ENCODE assay signal across 9 cellular contexts in the genomic region with DNA sequence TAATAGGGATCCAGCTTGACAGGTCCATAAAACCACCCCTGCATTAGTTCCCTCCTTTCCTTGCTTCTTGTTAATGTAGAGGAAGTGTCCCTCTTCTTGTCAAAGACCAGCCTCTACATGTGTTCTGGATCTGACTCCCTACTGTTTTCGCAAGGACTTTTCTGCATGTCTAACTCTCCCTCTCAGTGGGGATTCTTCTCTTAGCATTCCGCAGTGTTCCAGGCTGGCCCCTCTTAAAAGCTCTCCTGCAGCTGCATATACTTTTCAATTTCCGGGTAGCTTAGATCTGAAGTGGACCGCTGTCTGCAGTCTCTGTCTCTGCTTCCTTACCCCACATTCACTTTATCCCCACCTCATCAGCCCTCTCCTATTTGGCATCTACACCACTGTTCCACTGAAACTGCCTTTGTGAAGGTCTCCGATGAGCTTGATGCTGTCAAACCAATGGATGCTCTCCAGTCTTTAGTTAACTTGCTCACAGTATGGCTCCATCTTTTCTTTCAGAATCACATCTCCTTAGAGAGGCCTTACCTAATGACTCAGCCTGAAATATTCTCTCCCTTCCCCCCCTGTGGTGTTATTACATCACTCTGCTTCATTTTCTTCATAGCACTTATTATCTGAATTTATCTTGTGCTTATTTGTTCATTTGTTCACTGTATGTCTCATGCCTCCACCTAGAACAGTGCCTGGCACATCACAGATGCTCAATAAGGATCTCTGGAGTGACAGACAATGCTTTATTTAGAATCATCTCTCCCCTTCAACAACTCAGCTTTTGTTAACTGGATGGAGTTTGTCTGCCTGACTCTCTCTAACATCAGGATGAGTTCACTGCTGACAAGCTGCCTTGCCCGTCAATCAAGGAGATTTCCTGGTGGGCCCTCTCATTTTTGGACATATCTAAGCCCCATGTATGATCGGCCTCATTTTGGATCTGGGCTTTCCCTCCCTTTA.
DNase-seq lines count a peak whose midpoint lies in the region; ATAC-seq and TF ChIP-seq lines count a peak whose summit lies in the region.
"Had no signal": no experiment of that assay in that cellular context is flagged by ENCODE, and none has a peak within 500 bp of the region (broad histone marks: within the 10 kb centered on the region; RNA-seq: fewer than 3 reads in every experiment).

No MANE protein-coding gene starts in this region.

- H3K27ac Mint-ChIP-seq in GM23338 = no peak overlapping the region
- H3K27ac Mint-ChIP-seq: memory B cell had no signal

- CTCF ChIA-PET in PC-9 (lab: Charles Lee) = no interaction called here

- H3K9me3 Mint-ChIP-seq in GM23338 = 0 out of 3 replicates have a peak, but pooled peaks cover 6% of the 10 kb centered on the region
- H3K9me3 Mint-ChIP-seq: memory B cell had no signal

- H3K4me3 Mint-ChIP-seq in GM23338 = no peak overlapping the region
- H3K4me3 Mint-ChIP-seq: memory B cell had no signal

- ATAC-seq in GM23338 (peak; percentile 36; the same call in 1 of the 3 replicates), GM19455 (IDR thresholded peaks at IDR 0.05; ENCODE audit: unreplicated experiment) (no peak), HG03025 (IDR thresholded peaks at IDR 0.05; ENCODE audit: low FRiP score, unreplicated experiment) (no peak)
- peak; percentile 65 for ATAC-seq in stimulated activated naive CD8-positive, alpha-beta T cell treated with anti-CD3 and anti-CD28 coated beads, Interleukin-15, Interleukin-2, amounts not matched to agents 100 U/mL and 50 U/mL, for 24 hours

- H3K9me3 ChIP-seq in PC-9 (ENCODE audit: insufficient read depth, low read depth) (peaks cover 5% of the 10 kb centered on the region; the same call in 1 of the 2 replicates), testis (no peaks in the 10 kb centered on the region)

- H4K20me1 ChIP-seq in GM23338 (replicated peaks; ENCODE audit: insufficient read depth) (no peaks in the 10 kb centered on the region), PC-9 (ENCODE audit: insufficient read depth) (no peaks in the 10 kb centered on the region)

- H3K36me3 Mint-ChIP-seq in GM23338 (ENCODE audit: low read depth) = no peaks in the 10 kb centered on the region
- H3K36me3 Mint-ChIP-seq: memory B cell had no signal

- H3K27ac ChIP-seq in GM23338 (ENCODE audit: low read depth) (no peak overlapping the region), PC-9 (peak overlapping the region; percentile 96), testis (no peak overlapping the region)

- no peak for TF ChIP-seq POLR2A in testis (IDR thresholded peaks at IDR 0.05)

- H3K79me2 ChIP-seq in GM23338 (replicated peaks; ENCODE audit: insufficient read depth) (no peaks in the 10 kb centered on the region), PC-9 (ENCODE audit: low read depth) (no peaks in the 10 kb centered on the region)

- H3F3A ChIP-seq in GM23338 (replicated peaks; ENCODE audit: low read depth) (no peaks in the 10 kb centered on the region), PC-9 (ENCODE audit: insufficient read depth, low read depth) (peaks cover 27% of the 10 kb centered on the region)

- H3K4me3 ChIP-seq in GM23338 (no peak overlapping the region), PC-9 (peak overlapping the region; percentile 30; the same call in 1 of the 2 replicates), foreskin fibroblast (ENCODE audit: low read depth in 1 of 2, low read length in 2 of 2) (no peak overlapping the region), testis (no peak overlapping the region)

- H3K36me3 ChIP-seq in GM23338 (ENCODE audit: insufficient read depth) (no peaks in the 10 kb centered on the region), PC-9 (ENCODE audit: low read depth) (no peaks in the 10 kb centered on the region), testis (ENCODE audit: low read depth, missing control alignments) (no peaks in the 10 kb centered on the region)

- TF ChIP-seq CTCF in GM23338 (conservative IDR thresholded peaks at IDR 0.05; ENCODE audit: low read depth in 2 of 2) (no peak), PC-9 (conservative IDR thresholded peaks at IDR 0.05) (no peak), foreskin fibroblast (IDR thresholded peaks at IDR 0.05; ENCODE audit: low read depth, low read length) (no peak), testis (IDR thresholded peaks at IDR 0.05) (no peak)

- H3K4me1 Mint-ChIP-seq in GM23338 = peaks cover 15% of the 10 kb centered on the region

- TSS peak; percentile 30 for BruUV-seq in PC-9 (replicated peaks; lab: Mats Ljungman, UMichigan)

- H3K9me2 ChIP-seq in GM23338 (ENCODE audit: insufficient read depth) = peaks cover 11% of the 10 kb centered on the region; the same call in 1 of the 2 replicates
- H3K9me2 ChIP-seq in PC-9 (ENCODE audit: insufficient read depth) = no peaks in the 10 kb centered on the region

- peak overlapping the region; percentile 38; the same call in 1 of the 2 replicates for H2AFZ ChIP-seq in GM23338
- peak overlapping the region; percentile 56 for H2AFZ ChIP-seq in PC-9

- POLR2A ChIA-PET in PC-9 (lab: Charles Lee; ENCODE audit: unreplicated experiment) = interaction anchor here (0.6 kb wide), 1 partner anchor 237 kb away, joined by 3 read pairs; no protein-coding TSS in a partner anchor

- H3K4me1 ChIP-seq in GM23338 (ENCODE audit: insufficient read depth) = no peaks in the 10 kb centered on the region
- H3K4me1 ChIP-seq in PC-9 (replicated peaks; ENCODE audit: insufficient read depth) = peaks cover 46% of the 10 kb centered on the region
- peaks cover 6% of the 10 kb centered on the region for H3K4me1 ChIP-seq in testis

- H3K27me3 ChIP-seq in GM23338 (ENCODE audit: insufficient read depth) (no peaks in the 10 kb centered on the region), PC-9 (ENCODE audit: insufficient read depth, low read depth) (no peaks in the 10 kb centered on the region), testis (no peaks in the 10 kb centered on the region)

- peaks cover 4% of the 10 kb centered on the region for H3K27me3 Mint-ChIP-seq in GM23338 (ENCODE audit: insufficient read depth, low read depth, poor library complexity)
- H3K27me3 Mint-ChIP-seq: memory B cell had no signal

- DNase-seq in GM23338 (ENCODE audit: low spot score) (peak; percentile 21), PC-9 (peak; percentile 9 to 72), foreskin fibroblast (peak; percentile 43 to 73), testis (no peak)
- DNase-seq in stimulated activated naive CD8-positive, alpha-beta T cell treated with anti-CD3 and anti-CD28 coated beads, Interleukin-15, Interleukin-2, amounts not matched to agents 100 U/mL and 50 U/mL, for 24 hours = no peak
- no peak for DNase-seq in activated CD4-positive, alpha-beta T cell treated with anti-CD3 and anti-CD28 coated beads, Interleukin-2, amount 50 U/mL, for 1 hour

- intact Hi-C loops in PC-9 (cut with micrococcal nuclease; ENCODE audit: unreplicated experiment) = loop anchor here (1.0 to 2.0 kb wide), 3 partner anchors 39 to 299 kb away; no protein-coding TSS in a partner anchor
- intact Hi-C loops in testis (cut with DNase I; ENCODE audit: low total_unique reads) = no loop called here

- WGBS in testis, 2 donors = 90 to 91% methylated on average over 7 of the region's 7 CpGs

- no peak overlapping the region for H3K4me2 ChIP-seq in GM23338
- H3K4me2 ChIP-seq in PC-9 = peak overlapping the region; percentile 77

TF ChIP-seq in GM23338, 12 proteins besides CTCF, POLR2A, EP300 and RAD21:
- no peak for TF ChIP-seq STAT1 (IDR thresholded peaks at IDR 0.05; ENCODE audit: unreplicated experiment)
- TF ChIP-seq REST (IDR thresholded peaks at IDR 0.05; ENCODE audit: unreplicated experiment) = no peak
- TF ChIP-seq JUNB (IDR thresholded peaks at IDR 0.05; ENCODE audit: unreplicated experiment) = no peak

Comparison
In these comparisons a context has a peak if more than half of its experiments do, and no peak if none do; other contexts are left out.
1. ATAC-seq: peak in GM23338 (single experiment) and stimulated activated naive CD8-positive, alpha-beta T cell treated with anti-CD3 and anti-CD28 coated beads, Interleukin-15, Interleukin-2, amounts not matched to agents 100 U/mL and 50 U/mL, for 24 hours (single experiment); none in GM19455 (single experiment) and HG03025 (single experiment).
2. DNase-seq: peak in GM23338 (single experiment), PC-9 (2 of 2) and foreskin fibroblast (2 of 2); none in stimulated activated naive CD8-positive, alpha-beta T cell treated with anti-CD3 and anti-CD28 coated beads, Interleukin-15, Interleukin-2, amounts not matched to agents 100 U/mL and 50 U/mL, for 24 hours (single experiment), testis (single experiment) and activated CD4-positive, alpha-beta T cell treated with anti-CD3 and anti-CD28 coated beads, Interleukin-2, amount 50 U/mL, for 1 hour (single experiment).